Comparison of ENCODE assay signal across 2 cellular contexts in the genomic region with DNA sequence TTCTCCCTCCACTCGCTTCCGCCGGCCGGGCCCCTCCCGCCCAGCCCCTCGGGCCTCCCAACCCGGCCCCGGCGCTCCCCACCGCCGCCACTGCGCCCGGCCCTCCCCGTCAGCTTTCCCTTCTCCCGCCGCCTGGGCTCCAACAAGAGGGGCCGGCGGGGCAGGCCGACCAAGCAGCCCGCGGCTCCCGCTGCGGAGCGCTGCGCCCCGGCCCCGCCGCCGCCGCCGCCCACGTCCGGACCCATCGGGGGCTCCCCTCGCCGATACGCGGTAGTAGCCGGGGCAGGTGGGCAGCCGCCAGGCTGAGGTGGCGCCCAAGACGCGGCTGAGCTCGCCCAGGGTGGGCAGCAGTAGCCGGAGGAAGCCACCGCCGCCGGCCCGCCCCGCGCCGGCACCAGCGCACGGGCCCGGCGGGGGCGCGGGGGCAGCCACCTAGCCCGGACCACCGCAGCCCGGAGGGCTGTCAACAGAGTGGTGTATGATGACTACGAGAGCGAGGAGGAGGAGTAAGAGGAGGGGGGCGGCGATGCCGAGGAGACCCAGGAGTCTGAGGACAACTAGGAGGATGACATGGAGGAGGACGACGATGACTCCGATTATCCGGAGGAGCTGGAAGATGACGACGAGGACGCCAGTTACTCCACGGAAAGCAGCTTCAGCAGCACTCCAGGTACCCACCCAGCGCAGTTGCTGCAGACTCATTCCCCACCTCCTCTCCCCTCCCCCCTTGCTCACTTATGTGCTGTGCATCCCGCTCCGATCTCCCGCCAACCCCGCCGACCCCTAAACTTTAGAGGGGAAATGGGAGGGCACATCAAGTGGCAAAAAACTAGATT.
TF ChIP-seq lines count a peak whose summit lies in the region.

No MANE protein-coding gene starts in this region.

TF ChIP-seq in GM23338, 12 proteins besides CTCF, POLR2A, EP300 and RAD21 (continued from another document and continues in another):
- no peak for TF ChIP-seq ETS1 (IDR thresholded peaks at IDR 0.05)
- TF ChIP-seq ZNF114 (CRISPR knock-in tag; IDR thresholded peaks at IDR 0.05) = no peak
- TF ChIP-seq ZNF462 (CRISPR knock-in tag; IDR thresholded peaks at IDR 0.05) = no peak
- no peak for TF ChIP-seq EZH2 (IDR thresholded peaks at IDR 0.05; ENCODE audit: low read depth, unreplicated experiment)
- no peak for TF ChIP-seq NANOG (IDR thresholded peaks at IDR 0.05; ENCODE audit: borderline replicate concordance)
- no peak for TF ChIP-seq ZNF331 (CRISPR knock-in tag; IDR thresholded peaks at IDR 0.05; ENCODE audit: low read depth)
- TF ChIP-seq, protein P1, sequence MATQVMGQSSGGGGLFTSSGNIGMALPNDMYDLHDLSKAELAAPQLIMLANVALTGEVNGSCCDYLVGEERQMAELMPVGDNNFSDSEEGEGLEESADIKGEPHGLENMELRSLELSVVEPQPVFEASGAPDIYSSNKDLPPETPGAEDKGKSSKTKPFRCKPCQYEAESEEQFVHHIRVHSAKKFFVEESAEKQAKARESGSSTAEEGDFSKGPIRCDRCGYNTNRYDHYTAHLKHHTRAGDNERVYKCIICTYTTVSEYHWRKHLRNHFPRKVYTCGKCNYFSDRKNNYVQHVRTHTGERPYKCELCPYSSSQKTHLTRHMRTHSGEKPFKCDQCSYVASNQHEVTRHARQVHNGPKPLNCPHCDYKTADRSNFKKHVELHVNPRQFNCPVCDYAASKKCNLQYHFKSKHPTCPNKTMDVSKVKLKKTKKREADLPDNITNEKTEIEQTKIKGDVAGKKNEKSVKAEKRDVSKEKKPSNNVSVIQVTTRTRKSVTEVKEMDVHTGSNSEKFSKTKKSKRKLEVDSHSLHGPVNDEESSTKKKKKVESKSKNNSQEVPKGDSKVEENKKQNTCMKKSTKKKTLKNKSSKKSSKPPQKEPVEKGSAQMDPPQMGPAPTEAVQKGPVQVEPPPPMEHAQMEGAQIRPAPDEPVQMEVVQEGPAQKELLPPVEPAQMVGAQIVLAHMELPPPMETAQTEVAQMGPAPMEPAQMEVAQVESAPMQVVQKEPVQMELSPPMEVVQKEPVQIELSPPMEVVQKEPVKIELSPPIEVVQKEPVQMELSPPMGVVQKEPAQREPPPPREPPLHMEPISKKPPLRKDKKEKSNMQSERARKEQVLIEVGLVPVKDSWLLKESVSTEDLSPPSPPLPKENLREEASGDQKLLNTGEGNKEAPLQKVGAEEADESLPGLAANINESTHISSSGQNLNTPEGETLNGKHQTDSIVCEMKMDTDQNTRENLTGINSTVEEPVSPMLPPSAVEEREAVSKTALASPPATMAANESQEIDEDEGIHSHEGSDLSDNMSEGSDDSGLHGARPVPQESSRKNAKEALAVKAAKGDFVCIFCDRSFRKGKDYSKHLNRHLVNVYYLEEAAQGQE (IDR thresholded peaks at IDR 0.05; ENCODE audit: unreplicated experiment) = no peak

TF ChIP-seq in liver, 16 proteins besides CTCF, POLR2A, EP300 and RAD21 (continued from another document):
- TF ChIP-seq ZBTB33 (IDR thresholded peaks at IDR 0.05) = no peak
TF ChIP-seq in liver: peak in this region for 0.
